ENCODE assay signal across 13 cellular contexts in genomic region chr10:118590334-118590733, GRCh38. TPM values are rescaled to one million over a fixed set of nuclear protein-coding genes. Genes with fewer than 3 reads are reported as not detected.
DNase-seq lines count a peak whose midpoint lies in the region; ATAC-seq and TF ChIP-seq lines count a peak whose summit lies in the region.
"Had no signal": no experiment of that assay in that cellular context is flagged by ENCODE, and none has a peak within 500 bp of the region (broad histone marks: within the 10 kb centered on the region; RNA-seq: fewer than 3 reads in every experiment).

No MANE protein-coding gene starts in this region.

- DNase-seq in Calu3 (peak; percentile 41), NCI-H128 (lab: John Stamatoyannopoulos, UW; ENCODE audit: unreplicated experiment) (peak; percentile 64), RPMI8226 (peak; percentile 28), inferior parietal cortex (ENCODE audit: extremely low spot score) (peak; percentile 42), GOT3 (lab: John Stamatoyannopoulos, UW) (no peak), GDM1 (lab: John Stamatoyannopoulos, UW) (no peak), activated gamma-delta T cell (lab: John Stamatoyannopoulos, UW) (no peak)
- DNase-seq: aorta; gastrocnemius medialis; stimulated activated CD4-positive, alpha-beta T cell treated with anti-CD3 and anti-CD28 coated beads, Interleukin-2, amount 100 ng/mL, for 24 hours had no signal

- no peak for ATAC-seq in HG03139 (IDR thresholded peaks at IDR 0.05; ENCODE audit: unreplicated experiment)
- ATAC-seq: gastrocnemius medialis, HCT116 had no signal

- BruUV-seq in Calu3 (replicated peaks; lab: Mats Ljungman, UMichigan), result no TSS peak

- peaks cover 1% of the 10 kb centered on the region for H3K36me3 Mint-ChIP-seq in Calu3 (ENCODE audit: insufficient read depth, unreplicated experiment)

- no peaks in the 10 kb centered on the region for H3K9me3 Mint-ChIP-seq in Calu3 (ENCODE audit: low read depth, unreplicated experiment)

- H3K27me3 Mint-ChIP-seq in Calu3 (ENCODE audit: unreplicated experiment), result peaks cover 31% of the 10 kb centered on the region

- CTCF ChIA-PET in Calu3 (lab: Charles Lee), result no interaction called here

- intact Hi-C loops in Calu3 (cut with micrococcal nuclease; ENCODE audit: unreplicated experiment), result no loop called here

- no peak for TF ChIP-seq CTCF in Calu3 (IDR thresholded peaks at IDR 0.05; ENCODE audit: unreplicated experiment)

- H3K4me1 Mint-ChIP-seq in Calu3 (ENCODE audit: low read depth, unreplicated experiment), result peaks cover 7% of the 10 kb centered on the region

- no peak overlapping the region for H3K4me3 Mint-ChIP-seq in Calu3 (ENCODE audit: low read depth, unreplicated experiment)

- no peak overlapping the region for H3K27ac Mint-ChIP-seq in Calu3 (ENCODE audit: unreplicated experiment)

RNA-seq across cellular contexts. Expression of gene PRLHR, which starts 5.1 kb away (rescaled TPM):
- not detected in 2 replicates for total RNA-seq in Calu3 (2022)
- total RNA-seq: aorta, gastrocnemius medialis, tibial nerve had no signal

Comparison
In these comparisons a context has a peak if more than half of its experiments do, and no peak if none do; other contexts are left out.
1. DNase-seq: peak in Calu3 (single experiment), NCI-H128 (single experiment), RPMI8226 (single experiment) and inferior parietal cortex (single experiment); none in GOT3 (single experiment), GDM1 (single experiment) and activated gamma-delta T cell (single experiment).